13 cellular contexts compared by ENCODE assay signal in the genomic region with DNA sequence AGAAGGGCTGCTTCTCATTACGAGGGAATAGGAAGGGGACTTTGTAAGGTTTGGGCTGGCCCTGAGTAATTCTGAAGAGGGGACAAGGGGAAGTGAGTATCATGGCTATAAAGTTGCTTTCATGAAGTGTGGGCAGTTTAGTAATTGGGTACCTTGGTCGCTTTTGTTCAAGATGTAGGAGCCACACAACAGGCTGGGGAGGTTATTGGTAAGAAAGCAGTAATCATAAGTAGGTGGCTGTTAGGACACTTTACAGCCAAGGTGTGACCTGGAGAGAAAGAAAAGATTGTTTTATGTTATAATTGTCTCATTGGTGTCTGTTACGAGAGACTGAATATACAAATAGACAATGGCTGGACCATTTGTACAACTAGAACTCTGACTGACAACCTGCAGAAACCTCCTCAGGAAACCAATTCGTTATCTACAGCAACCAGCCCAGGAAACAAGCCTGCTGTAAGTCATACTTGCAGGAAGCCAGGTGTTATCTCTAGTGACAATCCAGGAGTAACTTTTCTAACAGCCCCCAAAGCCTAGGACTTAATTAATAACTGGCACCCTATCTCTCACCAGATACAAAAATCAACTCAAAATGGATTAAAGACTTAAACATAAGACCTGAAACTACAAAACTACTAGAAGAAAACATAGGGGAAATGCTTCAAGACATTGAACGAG. TPM values are rescaled to one million over a fixed set of nuclear protein-coding genes. Genes with fewer than 3 reads are reported as not detected.
A peak's percentile ranks its signal among the peaks of the same experiment; 100 is the strongest.
DNase-seq lines count a peak whose midpoint lies in the region; ATAC-seq lines count a peak whose summit lies in the region.
"Had no signal": no experiment of that assay in that cellular context is flagged by ENCODE, and none has a peak within 500 bp of the region (broad histone marks: within the 10 kb centered on the region; RNA-seq: fewer than 3 reads in every experiment).

No MANE protein-coding gene starts in this region.

- H3K79me2 ChIP-seq in Karpas-422 (ENCODE audit: low read length) = no peaks in the 10 kb centered on the region

- H3K27ac ChIP-seq in Karpas-422 (ENCODE audit: low read length) = peak overlapping the region; percentile 98
- H3K27ac ChIP-seq: brain microvascular endothelial cell, neural progenitor cell had no signal

- CTCF ChIA-PET in activated CD4-positive, alpha-beta T cell treated with anti-CD3 and anti-CD28 coated beads for 36 hours (lab: Charles Lee) = interaction anchor here (0.8 to 0.9 kb wide), 2 partner anchors 9 to 41 kb away, joined by 3 read pairs; no protein-coding TSS in a partner anchor
- CTCF ChIA-PET in activated CD4-positive, alpha-beta memory T cell treated with anti-CD3 and anti-CD28 coated beads, Interleukin-2, amount 10 ng/mL, durations not matched to agents 7 days and 5 days (lab: Charles Lee) = interaction anchor here (1.5 to 8.0 kb wide), 3 partner anchors 9 to 20 kb away, joined by 4 to 88 read pairs (median 7); no protein-coding TSS in a partner anchor

- no peaks in the 10 kb centered on the region for H4K20me1 ChIP-seq in Karpas-422 (ENCODE audit: insufficient read depth, low read depth, low read length)

- no peaks in the 10 kb centered on the region for H3K27me3 Mint-ChIP-seq in activated CD4-positive, alpha-beta T cell treated with anti-CD3 and anti-CD28 coated beads for 36 hours
- H3K27me3 Mint-ChIP-seq in activated CD4-positive, alpha-beta memory T cell treated with anti-CD3 and anti-CD28 coated beads, Interleukin-2, amount 10 ng/mL, durations not matched to agents 7 days and 5 days = no peaks in the 10 kb centered on the region
- no peaks in the 10 kb centered on the region for H3K27me3 Mint-ChIP-seq in naive thymus-derived CD8-positive, alpha-beta T cell

- H2AFZ ChIP-seq in Karpas-422 (ENCODE audit: low read length) = no peak overlapping the region
- H2AFZ ChIP-seq: neural progenitor cell had no signal

- intact Hi-C loops in activated CD4-positive, alpha-beta T cell treated with anti-CD3 and anti-CD28 coated beads for 36 hours (cut with DNase I, micrococcal nuclease) = no loop called here

- peak overlapping the region; percentile 62 for H3K27ac Mint-ChIP-seq in activated CD4-positive, alpha-beta T cell treated with anti-CD3 and anti-CD28 coated beads for 36 hours
- H3K27ac Mint-ChIP-seq in activated CD4-positive, alpha-beta memory T cell treated with anti-CD3 and anti-CD28 coated beads, Interleukin-2, amount 10 ng/mL, durations not matched to agents 7 days and 5 days = peak overlapping the region; percentile 80
- peak overlapping the region in 9 of 10 donors; percentile 10 to 92 (median 54) for H3K27ac Mint-ChIP-seq in naive thymus-derived CD8-positive, alpha-beta T cell
- H3K27ac Mint-ChIP-seq: neural progenitor cell had no signal

- H3K9ac ChIP-seq in Karpas-422 (ENCODE audit: low read length) = peak overlapping the region; percentile 61

- ATAC-seq in activated CD4-positive, alpha-beta T cell treated with anti-CD3 and anti-CD28 coated beads for 36 hours = no peak
- no peak for ATAC-seq in naive thymus-derived CD8-positive, alpha-beta T cell

- H3K9me3 Mint-ChIP-seq in activated CD4-positive, alpha-beta T cell treated with anti-CD3 and anti-CD28 coated beads for 36 hours (ENCODE audit: low read depth) = no peaks in the 10 kb centered on the region
- no peaks in the 10 kb centered on the region for H3K9me3 Mint-ChIP-seq in activated CD4-positive, alpha-beta memory T cell treated with anti-CD3 and anti-CD28 coated beads, Interleukin-2, amount 10 ng/mL, durations not matched to agents 7 days and 5 days
- no peaks in the 10 kb centered on the region for H3K9me3 Mint-ChIP-seq in naive thymus-derived CD8-positive, alpha-beta T cell
- H3K9me3 Mint-ChIP-seq: neural progenitor cell had no signal

- no peaks in the 10 kb centered on the region for H3K9me2 ChIP-seq in Karpas-422 (replicated peaks; ENCODE audit: insufficient read depth, low read length)

- peak overlapping the region; percentile 33 for H3K4me3 Mint-ChIP-seq in activated CD4-positive, alpha-beta T cell treated with anti-CD3 and anti-CD28 coated beads for 36 hours
- peak overlapping the region; percentile 26 for H3K4me3 Mint-ChIP-seq in activated CD4-positive, alpha-beta memory T cell treated with anti-CD3 and anti-CD28 coated beads, Interleukin-2, amount 10 ng/mL, durations not matched to agents 7 days and 5 days
- peak overlapping the region in 6 of 10 donors; percentile 10 to 54 (median 48) for H3K4me3 Mint-ChIP-seq in naive thymus-derived CD8-positive, alpha-beta T cell
- H3K4me3 Mint-ChIP-seq: neural progenitor cell had no signal

- H3K36me3 Mint-ChIP-seq in activated CD4-positive, alpha-beta T cell treated with anti-CD3 and anti-CD28 coated beads for 36 hours (ENCODE audit: low read depth) = no peaks in the 10 kb centered on the region
- H3K36me3 Mint-ChIP-seq in activated CD4-positive, alpha-beta memory T cell treated with anti-CD3 and anti-CD28 coated beads, Interleukin-2, amount 10 ng/mL, durations not matched to agents 7 days and 5 days (ENCODE audit: low read depth) = peaks cover 5% of the 10 kb centered on the region
- H3K36me3 Mint-ChIP-seq in naive thymus-derived CD8-positive, alpha-beta T cell = no peaks in the 10 kb centered on the region

- peak overlapping the region; percentile 73 for H3K4me2 ChIP-seq in Karpas-422 (ENCODE audit: low read depth, low read length, poor library complexity, severe bottlenecking)
- H3K4me2 ChIP-seq: neural progenitor cell had no signal

- POLR2A ChIA-PET in activated CD4-positive, alpha-beta T cell treated with anti-CD3 and anti-CD28 coated beads for 36 hours (lab: Charles Lee) = no interaction called here
- POLR2A ChIA-PET in activated CD4-positive, alpha-beta memory T cell treated with anti-CD3 and anti-CD28 coated beads, Interleukin-2, amount 10 ng/mL, durations not matched to agents 7 days and 5 days (lab: Charles Lee) = interaction anchor here (1.0 to 26.2 kb wide), 9 partner anchors 9 to 116 kb away, joined by 4 to 517 read pairs (median 7); partner anchors contain the start of genes MYO1G and TBRG4
- POLR2A ChIA-PET in naive thymus-derived CD8-positive, alpha-beta T cell (lab: Charles Lee) = interaction anchor here (1.0 to 10.5 kb wide), 3 partner anchors 9 to 33 kb away, joined by 4 to 314 read pairs (median 7); no protein-coding TSS in a partner anchor

- H3K27me3 ChIP-seq in Karpas-422 (ENCODE audit: low read length) = no peaks in the 10 kb centered on the region
- H3K27me3 ChIP-seq: brain microvascular endothelial cell, neural progenitor cell had no signal

- H3K36me3 ChIP-seq in Karpas-422 (ENCODE audit: insufficient read depth, low read length) = no peaks in the 10 kb centered on the region
- H3K36me3 ChIP-seq: brain microvascular endothelial cell, neural progenitor cell had no signal

- peaks cover 32% of the 10 kb centered on the region for H3K4me1 Mint-ChIP-seq in activated CD4-positive, alpha-beta T cell treated with anti-CD3 and anti-CD28 coated beads for 36 hours
- peaks cover 54% of the 10 kb centered on the region for H3K4me1 Mint-ChIP-seq in activated CD4-positive, alpha-beta memory T cell treated with anti-CD3 and anti-CD28 coated beads, Interleukin-2, amount 10 ng/mL, durations not matched to agents 7 days and 5 days
- peaks cover 16 to 37% (median 30%) of the 10 kb centered on the region in 4 donors for H3K4me1 Mint-ChIP-seq in naive thymus-derived CD8-positive, alpha-beta T cell

- no peaks in the 10 kb centered on the region for H3K9me3 ChIP-seq in Karpas-422 (ENCODE audit: low read length)

- no peak for DNase-seq in activated CD4-positive, alpha-beta T cell treated with anti-CD3 and anti-CD28 coated beads for 36 hours
- DNase-seq in activated CD4-positive, alpha-beta T cell treated with anti-CD3 and anti-CD28 coated beads for 1 hour = no peak
- peak; percentile 77 for DNase-seq in Karpas-422
- no peak for DNase-seq in activated CD4-positive, alpha-beta memory T cell treated with anti-CD3 and anti-CD28 coated beads, Interleukin-2, amount 10 ng/mL, durations not matched to agents 7 days and 5 days
- DNase-seq in naive thymus-derived CD8-positive, alpha-beta T cell = no peak
- DNase-seq in NCI-H345 (lab: John Stamatoyannopoulos, UW) = no peak
- DNase-seq in HK-2 (ENCODE audit: unreplicated experiment) = no peak
- no peak for DNase-seq in NCI-H1105 treated with DMSO at 0.1 percent for 48 hours (lab: John Stamatoyannopoulos, UW)
- DNase-seq: brain microvascular endothelial cell, head of caudate nucleus, small intestine, trophoblast cell had no signal

- peaks cover 79% of the 10 kb centered on the region for H3K4me1 ChIP-seq in Karpas-422 (ENCODE audit: low read length)
- H3K4me1 ChIP-seq: neural progenitor cell had no signal

- peak overlapping the region; percentile 44 for H3K4me3 ChIP-seq in Karpas-422 (ENCODE audit: low read length)
- H3K4me3 ChIP-seq: neural progenitor cell had no signal

RNA-seq across cellular contexts. Expression of gene CCM2, which starts 5.0 kb away (rescaled TPM):
- 10 to 100 TPM; 70.1 to 80.1 TPM for total RNA-seq in activated CD4-positive, alpha-beta T cell treated with anti-CD3 and anti-CD28 coated beads for 36 hours
- 42.5 and 78.8 TPM in 2 replicates for total RNA-seq in Karpas-422 (2014; rRNA removed; shearing (Covaris generic); ENCODE audit: low replicate concordance)
- 100 to 1,000 TPM; 130 to 134 TPM for total RNA-seq in activated CD4-positive, alpha-beta memory T cell treated with anti-CD3 and anti-CD28 coated beads, Interleukin-2, amount 10 ng/mL, durations not matched to agents 7 days and 5 days
- 100 to 1,000 TPM; 160 to 167 TPM for total RNA-seq in naive thymus-derived CD8-positive, alpha-beta T cell
- 10 to 100 TPM; 49.9 to 81.7 (median 63.2) TPM for polyA plus RNA-seq in naive thymus-derived CD8-positive, alpha-beta T cell

RNA-seq across cellular contexts. Expression of gene MYO1G, which starts 16.2 kb away (rescaled TPM):
- 100 to 1,000 TPM; 369 to 376 TPM for total RNA-seq in activated CD4-positive, alpha-beta T cell treated with anti-CD3 and anti-CD28 coated beads for 36 hours
- 62.4 and 130 TPM in 2 replicates for total RNA-seq in Karpas-422 (2014; rRNA removed; shearing (Covaris generic); ENCODE audit: low replicate concordance)
- 100 to 1,000 TPM; 572 to 576 TPM for total RNA-seq in activated CD4-positive, alpha-beta memory T cell treated with anti-CD3 and anti-CD28 coated beads, Interleukin-2, amount 10 ng/mL, durations not matched to agents 7 days and 5 days
- 10 to 100 TPM; 44.4 to 44.5 TPM for total RNA-seq in naive thymus-derived CD8-positive, alpha-beta T cell
- 100 to 1,000 TPM in 1 of 3 donors, 10 to 100 TPM in 2; 60.0 to 106 (median 73.8) TPM for polyA plus RNA-seq in naive thymus-derived CD8-positive, alpha-beta T cell
